Comparison of ENCODE assay signal across 10 cellular contexts in genomic region chr10:107442035-107442505, GRCh38.
DNase-seq lines count a peak whose midpoint lies in the region; ATAC-seq lines count a peak whose summit lies in the region.
"Had no signal": no experiment of that assay in that cellular context is flagged by ENCODE, and none has a peak within 500 bp of the region (broad histone marks: within the 10 kb centered on the region; RNA-seq: fewer than 3 reads in every experiment).

No MANE protein-coding gene starts in this region.

- ATAC-seq in GM18511 (IDR thresholded peaks at IDR 0.05; ENCODE audit: unreplicated experiment), result peak; percentile 84

- DNase-seq in H4 (ENCODE audit: low spot score) (peak; percentile 71), HPDE6-E6E7 (ENCODE audit: extremely low spot score) (peak; percentile 12), iris pigment epithelial cell (ENCODE audit: low read depth) (peak; percentile 43), NCI-H446 treated with DMSO at 0.1 percent for 48 hours (lab: John Stamatoyannopoulos, UW) (no peak), SHP77 (lab: John Stamatoyannopoulos, UW) (no peak), NCI-H1694 (lab: John Stamatoyannopoulos, UW) (no peak)
- no peak for DNase-seq in activated naive CD4-positive, alpha-beta T cell (lab: John Stamatoyannopoulos, UW)
- DNase-seq: activated naive CD4-positive, alpha-beta T cell treated with anti-CD3 and anti-CD28 coated beads for 36 hours; NK-92 treated with Interleukin-12 subunit alpha and Interleukin-12 subunit beta, amount 100 ng/mL, for 24 hours had no signal

Comparison
In these comparisons a context has a peak if more than half of its experiments do, and no peak if none do; other contexts are left out.
1. DNase-seq: peak in H4 (single experiment), HPDE6-E6E7 (single experiment) and iris pigment epithelial cell (single experiment); none in activated naive CD4-positive, alpha-beta T cell (0 of 4), NCI-H446 treated with DMSO at 0.1 percent for 48 hours (single experiment), SHP77 (0 of 2) and NCI-H1694 (single experiment).